In genomic region chr2:217858519-217859466, GRCh38 we compare ENCODE assay signal across 8 cellular contexts.
DNase-seq lines count a peak whose midpoint lies in the region; ATAC-seq and TF ChIP-seq lines count a peak whose summit lies in the region.

No MANE protein-coding gene starts in this region.

- H3K36me3 ChIP-seq in Peyer's patch (peaks cover 0 to 12% (median 0%) of the 10 kb centered on the region in 3 donors), ovary (no peaks in the 10 kb centered on the region)

- no peak overlapping the region for H3K27ac Mint-ChIP-seq in activated naive CD4-positive, alpha-beta T cell treated with anti-CD3 and anti-CD28 coated beads, Interleukin-2, amount 50 U/mL, for 72 hours

- intact Hi-C loops in ovary (cut with DNase I) = loop anchor here in 1 of 4 donors (10.0 kb wide), 1 partner anchor 54 kb away; no protein-coding TSS in a partner anchor

- 3 to 8% (median 7%) methylated on average over 10 to 11 of the region's 11 CpGs for WGBS in ovary, 3 donors

- no peaks in the 10 kb centered on the region for H3K36me3 Mint-ChIP-seq in activated naive CD4-positive, alpha-beta T cell treated with anti-CD3 and anti-CD28 coated beads, Interleukin-2, amount 50 U/mL, for 72 hours

- no peak for TF ChIP-seq EP300 in ovary (IDR thresholded peaks at IDR 0.05)

- TF ChIP-seq POLR2A in Peyer's patch (IDR thresholded peaks at IDR 0.05) (no peak), ovary (IDR thresholded peaks at IDR 0.05) (no peak)

- H3K27ac ChIP-seq in Peyer's patch (peak overlapping the region in 3 of 4 donors; percentile 17 to 76 (median 33)), ovary (peak overlapping the region in 1 of 2 donors; percentile 64)

- H3K4me3 ChIP-seq in Peyer's patch = no peak overlapping the region
- peak overlapping the region; percentile 2 for H3K4me3 ChIP-seq in ovary

- DNase-seq in C1 segment of cervical spinal cord (lab: John Stamatoyannopoulos, UW) = peak in 10 of 14 donors; percentile 18 to 65 (median 45)
- peak in 1 of 3 donors; percentile 60 for DNase-seq in Peyer's patch
- DNase-seq in globus pallidus (ENCODE audit: low spot score) = peak; percentile 79
- peak; percentile 84 to 89 (median 85) for DNase-seq in ovary
- no peak for DNase-seq in stimulated activated CD4-positive, alpha-beta T cell treated with anti-CD3 and anti-CD28 coated beads, Interleukin-2, amount 100 ng/mL, for 48 hours
- DNase-seq in ACHN = no peak
- DNase-seq in activated naive CD4-positive, alpha-beta T cell treated with anti-CD3 and anti-CD28 coated beads, Interleukin-2, amount 50 U/mL, for 72 hours (ENCODE audit: low spot score in 2 of 2) = no peak
- DNase-seq in SKM-1 treated with dmso at 0.1 percent for 144 hours (lab: John Stamatoyannopoulos, UW; ENCODE audit: unreplicated experiment) = no peak

- in situ Hi-C loops in ACHN (cut with HindIII; ENCODE audit: low pct_ligation_motif_present, low pct_unique_long_range_greater_than_20kb, low sequenced_read_pairs) = no loop called here

- TF ChIP-seq CTCF in Peyer's patch (IDR thresholded peaks at IDR 0.05) = no peak
- no peak for TF ChIP-seq CTCF in ovary (IDR thresholded peaks at IDR 0.05)

- no peaks in the 10 kb centered on the region for H3K9me3 Mint-ChIP-seq in activated naive CD4-positive, alpha-beta T cell treated with anti-CD3 and anti-CD28 coated beads, Interleukin-2, amount 50 U/mL, for 72 hours

- ATAC-seq in activated naive CD4-positive, alpha-beta T cell treated with anti-CD3 and anti-CD28 coated beads, Interleukin-2, amount 50 U/mL, for 72 hours = no peak

- peaks cover 0 to 29% (median 0%) of the 10 kb centered on the region in 4 donors for H3K4me1 ChIP-seq in Peyer's patch
- H3K4me1 ChIP-seq in ovary (ENCODE audit: insufficient read depth) = peaks cover 20% of the 10 kb centered on the region

- no peaks in the 10 kb centered on the region for H3K9me3 ChIP-seq in Peyer's patch
- H3K9me3 ChIP-seq in ovary = no peaks in the 10 kb centered on the region

- no peaks in the 10 kb centered on the region for H3K27me3 ChIP-seq in Peyer's patch
- no peaks in the 10 kb centered on the region for H3K27me3 ChIP-seq in ovary

Comparison
In these comparisons a context has a peak if more than half of its experiments do, and no peak if none do; other contexts are left out.
1. DNase-seq: peak in C1 segment of cervical spinal cord (10 of 14), globus pallidus (single experiment) and ovary (5 of 5); none in stimulated activated CD4-positive, alpha-beta T cell treated with anti-CD3 and anti-CD28 coated beads, Interleukin-2, amount 100 ng/mL, for 48 hours (0 of 2), ACHN (single experiment), activated naive CD4-positive, alpha-beta T cell treated with anti-CD3 and anti-CD28 coated beads, Interleukin-2, amount 50 U/mL, for 72 hours (0 of 2) and SKM-1 treated with dmso at 0.1 percent for 144 hours (single experiment).